ENCODE assay signal across 22 cellular contexts in genomic region chr6:79613912-79614311, GRCh38. TPM values are rescaled to one million over a fixed set of nuclear protein-coding genes. Genes with fewer than 3 reads are reported as not detected.
DNase-seq lines count a peak whose midpoint lies in the region; ATAC-seq and TF ChIP-seq lines count a peak whose summit lies in the region.
"Had no signal": no experiment of that assay in that cellular context is flagged by ENCODE, and none has a peak within 500 bp of the region (broad histone marks: within the 10 kb centered on the region; RNA-seq: fewer than 3 reads in every experiment).

No MANE protein-coding gene starts in this region.

- H3K9ac ChIP-seq in KMS-11 (no peak overlapping the region), mesendoderm (ENCODE audit: low read length) (no peak overlapping the region)
- H3K9ac ChIP-seq: SK-N-SH had no signal

- peak overlapping the region; percentile 11 for H3K56ac ChIP-seq in mesendoderm (ENCODE audit: low read length)

- DNase-seq in mesendoderm (no peak), stomach (no peak), foreskin keratinocyte (no peak), middle frontal gyrus (ENCODE audit: extremely low spot score, low spot score) (no peak), EL (no peak), NOMO-1 treated with DMSO at 0.1 percent for 48 hours (lab: John Stamatoyannopoulos, UW; ENCODE audit: unreplicated experiment) (no peak)
- DNase-seq: ACHN; C1 segment of cervical spinal cord; CD8-positive, alpha-beta memory T cell; DMS79; NCI-H1105 treated with DMSO at 0.1 percent for 48 hours; NCI-H1694; NCI-H2081 treated with DMSO at 0.1 percent for 48 hours; NCI-H510A; NCI-H748 treated with DMSO at 0.1 percent for 48 hours; OCI-M1; SHP77; SK-N-SH had no signal

- H3K27ac ChIP-seq in KMS-11: no peak overlapping the region
- H3K27ac ChIP-seq in mesendoderm (ENCODE audit: low read depth, low read length): no peak overlapping the region
- peak overlapping the region in 3 of 5 donors; percentile 17 to 44 (median 36) for H3K27ac ChIP-seq in stomach
- no peak overlapping the region for H3K27ac ChIP-seq in foreskin keratinocyte
- H3K27ac ChIP-seq: HL-60 had no signal

- H3K79me1 ChIP-seq in mesendoderm (ENCODE audit: low read length): no peaks in the 10 kb centered on the region

- no peaks in the 10 kb centered on the region for H3K79me2 ChIP-seq in KMS-11 (ENCODE audit: insufficient read depth, low read depth)
- H3K79me2 ChIP-seq in mesendoderm (ENCODE audit: control insufficient read depth, insufficient read depth, low read length): no peaks in the 10 kb centered on the region

- H3K36me3 ChIP-seq in KMS-11 (ENCODE audit: insufficient read depth) (no peaks in the 10 kb centered on the region), mesendoderm (ENCODE audit: control insufficient read depth, insufficient read depth, low read length) (no peaks in the 10 kb centered on the region), stomach (no peaks in the 10 kb centered on the region)

- H4K8ac ChIP-seq in mesendoderm (ENCODE audit: low read depth, low read length): no peak overlapping the region

- no peak for TF ChIP-seq EP300 in stomach (IDR thresholded peaks at IDR 0.05)

- H2BK5ac ChIP-seq in mesendoderm (ENCODE audit: low read length): no peak overlapping the region

- H2AK5ac ChIP-seq in mesendoderm (ENCODE audit: low read length): no peak overlapping the region

- ATAC-seq in GM21528 (IDR thresholded peaks at IDR 0.05; ENCODE audit: low FRiP score, unreplicated experiment): peak; percentile 12
- ATAC-seq in foreskin keratinocyte: no peak

- no peak overlapping the region for H2BK15ac ChIP-seq in mesendoderm (replicated peaks; ENCODE audit: low read depth)

- peak overlapping the region; percentile 57; the same call in 1 of the 2 replicates for H3K4me2 ChIP-seq in KMS-11
- no peak overlapping the region for H3K4me2 ChIP-seq in mesendoderm (ENCODE audit: low read length)
- H3K4me2 ChIP-seq: GM23338, SK-N-SH had no signal

- TF ChIP-seq POLR2A in stomach (IDR thresholded peaks at IDR 0.05): no peak

- no peaks in the 10 kb centered on the region for H3K9me3 ChIP-seq in stomach
- H3K9me3 ChIP-seq: SK-N-SH had no signal

- H2BK120ac ChIP-seq in mesendoderm (ENCODE audit: low read depth, low read length): no peak overlapping the region

- no peak overlapping the region for H3K4ac ChIP-seq in mesendoderm (ENCODE audit: low read depth, low read length)

- no peak overlapping the region for H4K5ac ChIP-seq in mesendoderm (ENCODE audit: low read length)

- no peak for TF ChIP-seq CTCF in KMS-11 (conservative IDR thresholded peaks at IDR 0.05; ENCODE audit: low read depth, low read length)
- no peak for TF ChIP-seq CTCF in stomach (IDR thresholded peaks at IDR 0.05)
- TF ChIP-seq CTCF in foreskin keratinocyte (conservative IDR thresholded peaks at IDR 0.05): no peak

- H3K18ac ChIP-seq in mesendoderm (ENCODE audit: low read length): no peak overlapping the region

- H3K4me3 ChIP-seq in KMS-11 (IDR thresholded peaks at IDR 0.05; ENCODE audit: insufficient read depth, low read depth, low read length) (no peak overlapping the region), mesendoderm (ENCODE audit: low read length) (no peak overlapping the region), stomach (no peak overlapping the region)
- H3K4me3 ChIP-seq: GM23338 had no signal

- no peak overlapping the region for H3K23ac ChIP-seq in mesendoderm (ENCODE audit: low read length)

- intact Hi-C loops in stomach (cut with DNase I; ENCODE audit: low total_unique reads): no loop called here

- H4K20me1 ChIP-seq in KMS-11 (ENCODE audit: insufficient read depth): no peaks in the 10 kb centered on the region

- H3K4me1 ChIP-seq in KMS-11 (ENCODE audit: low read depth, poor library complexity, severe bottlenecking) (peaks cover 14% of the 10 kb centered on the region), mesendoderm (ENCODE audit: control insufficient read depth, low read depth, low read length) (no peaks in the 10 kb centered on the region), stomach (peaks cover 13 to 30% (median 19%) of the 10 kb centered on the region in 4 donors), foreskin keratinocyte (no peaks in the 10 kb centered on the region)

- no peaks in the 10 kb centered on the region for H3K27me3 ChIP-seq in KMS-11 (ENCODE audit: insufficient read depth, low read depth)
- no peaks in the 10 kb centered on the region for H3K27me3 ChIP-seq in mesendoderm (ENCODE audit: insufficient read depth, low read length, poor library complexity)
- H3K27me3 ChIP-seq in stomach: no peaks in the 10 kb centered on the region
- H3K27me3 ChIP-seq in foreskin keratinocyte: no peaks in the 10 kb centered on the region

- WGBS in mesendoderm (ENCODE audit: extremely low coverage, insufficient coverage, low lambda C conversion rate): no CpG with 5 or more reads among the region's 6 CpGs
- WGBS in stomach, 5 donors: 44 to 75% (median 56%) methylated on average over 6 of the region's 6 CpGs

- no peak overlapping the region for H2AFZ ChIP-seq in KMS-11 (ENCODE audit: low read depth)

RNA-seq across cellular contexts. Expression of gene SH3BGRL2, which starts 17.2 kb away (rescaled TPM):
- 18.8 TPM for polyA plus RNA-seq in mesendoderm (2013, experiment 1 of 2)
- 18.6 TPM for polyA plus RNA-seq in mesendoderm (2013, experiment 2 of 2)
- total RNA-seq in stomach (100 to 1,000 TPM in 1 of 5 donors, 10 to 100 TPM in 4; 25.1 to 225 (median 39.4) TPM), foreskin keratinocyte (5.7 and 8.6 TPM in 2 replicates)
- polyA plus RNA-seq in stomach (10 to 100 TPM; 14.8 to 74.5 (median 25.2) TPM), foreskin keratinocyte (2.0 and 2.5 TPM in 2 replicates)

Comparison
In these comparisons a context has a peak if more than half of its experiments do, and no peak if none do; other contexts are left out.
1. H3K27ac ChIP-seq: peak in stomach (3 of 5); none in KMS-11 (single experiment), mesendoderm (single experiment) and foreskin keratinocyte (single experiment).